Comparison of ENCODE assay signal across 29 cellular contexts in the genomic region with DNA sequence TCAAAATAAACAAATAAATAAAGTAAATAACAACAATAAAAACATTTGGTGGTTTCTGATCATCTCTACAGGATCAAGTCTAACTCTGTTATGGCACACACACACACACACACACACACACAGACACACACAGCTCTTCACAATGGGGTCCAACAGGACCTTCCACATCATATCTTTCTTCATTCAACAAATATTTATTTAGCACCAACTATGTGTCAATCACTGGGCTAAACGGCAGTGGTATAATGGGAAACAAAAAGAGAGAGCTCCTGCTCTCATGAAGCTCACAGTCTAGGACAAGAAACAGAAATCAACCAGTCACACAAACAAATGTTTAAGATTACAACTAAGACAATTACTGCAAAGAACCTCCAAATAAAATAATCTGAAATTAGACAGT.
"Had no signal": no experiment of that assay in that cellular context is flagged by ENCODE, and none has a peak within 500 bp of the region (broad histone marks: within the 10 kb centered on the region; RNA-seq: fewer than 3 reads in every experiment).

No MANE protein-coding gene starts in this region.

- H3K9me3 ChIP-seq: ascending aorta, breast epithelium, colonic mucosa, esophagus squamous epithelium, gastroesophageal sphincter had no signal

- H3K27ac Mint-ChIP-seq: activated CD4-positive, alpha-beta memory T cell treated with anti-CD3 and anti-CD28 coated beads, Interleukin-2, amount 10 ng/mL, durations not matched to agents 7 days and 5 days; activated CD4-positive, alpha-beta T cell treated with anti-CD3 and anti-CD28 coated beads, Interleukin-2, amount 10 ng/mL, durations not matched to agents 7 days and 5 days; activated naive CD4-positive, alpha-beta T cell treated with anti-CD3 and anti-CD28 coated beads, Interleukin-2, amount 10 ng/mL, durations not matched to agents 7 days and 5 days; activated naive CD4-positive, alpha-beta T cell treated with anti-CD3 and anti-CD28 coated beads, Interleukin-2, amount 50 U/mL, for 72 hours; activated naive CD8-positive, alpha-beta T cell treated with anti-CD3 and anti-CD28 coated beads, Interleukin-2, amount 10 ng/mL, durations not matched to agents 7 days and 5 days; activated T-cell treated with anti-CD3 and anti-CD28 coated beads, Interleukin-2, amount 50 U/mL, for 24 hours; activated T-helper 1 cell treated with anti-CD3 and anti-CD28 coated beads, Interleukin-12 subunit alpha, Interleukin-12 subunit beta, Interleukin-2, Interleukin-4 antibody, amounts not matched to agents 30 ng/mL and 10 ng/mL and 1 ng/mL, durations not matched to agents 14 hours and 24 hours and 36 hours; WTC11 had no signal

- H3K36me3 ChIP-seq: ascending aorta, breast epithelium, cardiac muscle cell, colonic mucosa had no signal

- H3K4me3 Mint-ChIP-seq: activated CD4-positive, alpha-beta memory T cell treated with anti-CD3 and anti-CD28 coated beads, Interleukin-2, amount 10 ng/mL, durations not matched to agents 7 days and 5 days; activated CD4-positive, alpha-beta T cell treated with anti-CD3 and anti-CD28 coated beads, Interleukin-2, amount 10 ng/mL, durations not matched to agents 7 days and 5 days; activated naive CD4-positive, alpha-beta T cell treated with anti-CD3 and anti-CD28 coated beads, Interleukin-2, amount 10 ng/mL, durations not matched to agents 7 days and 5 days; activated naive CD8-positive, alpha-beta T cell treated with anti-CD3 and anti-CD28 coated beads, Interleukin-2, amount 10 ng/mL, durations not matched to agents 7 days and 5 days; activated T-cell treated with anti-CD3 and anti-CD28 coated beads, Interleukin-2, amount 50 U/mL, for 24 hours; activated T-helper 1 cell treated with anti-CD3 and anti-CD28 coated beads, Interleukin-12 subunit alpha, Interleukin-12 subunit beta, Interleukin-2, Interleukin-4 antibody, amounts not matched to agents 30 ng/mL and 10 ng/mL and 1 ng/mL, durations not matched to agents 14 hours and 24 hours and 36 hours; brain; WTC11 had no signal

- ATAC-seq: activated naive CD4-positive, alpha-beta T cell treated with anti-CD3 and anti-CD28 coated beads, Interleukin-2, amount 50 U/mL, for 72 hours; gastroesophageal sphincter; WTC11 had no signal

- H3K4me1 Mint-ChIP-seq: activated naive CD4-positive, alpha-beta T cell treated with anti-CD3 and anti-CD28 coated beads, Interleukin-2, amount 10 ng/mL, durations not matched to agents 7 days and 5 days had no signal

- H3K36me3 Mint-ChIP-seq: activated naive CD4-positive, alpha-beta T cell treated with anti-CD3 and anti-CD28 coated beads, Interleukin-2, amount 10 ng/mL, durations not matched to agents 7 days and 5 days; activated naive CD4-positive, alpha-beta T cell treated with anti-CD3 and anti-CD28 coated beads, Interleukin-2, amount 50 U/mL, for 72 hours; WTC11 had no signal

- H3K4me3 ChIP-seq: ascending aorta, breast epithelium, cardiac muscle cell, colonic mucosa, esophagus squamous epithelium, gastroesophageal sphincter had no signal

- DNase-seq: activated CD4-positive, alpha-beta memory T cell treated with anti-CD3 and anti-CD28 coated beads, Interleukin-2, amount 10 ng/mL, durations not matched to agents 7 days and 5 days; activated CD4-positive, alpha-beta T cell treated with anti-CD3 and anti-CD28 coated beads for 1 hour; activated CD4-positive, alpha-beta T cell treated with anti-CD3 and anti-CD28 coated beads for 4 hours; activated CD4-positive, alpha-beta T cell treated with anti-CD3 and anti-CD28 coated beads, Interleukin-2, amount 10 ng/mL, durations not matched to agents 7 days and 5 days; activated CD4-positive, alpha-beta T cell treated with anti-CD3 and anti-CD28 coated beads, Interleukin-2, amount 50 U/mL, for 4 hours; activated CD8-positive, alpha-beta memory T cell treated with anti-CD3 and anti-CD28 coated beads, Interleukin-2, amount 50 U/mL, for 48 hours; activated gamma-delta T cell; activated naive CD4-positive, alpha-beta T cell; activated naive CD4-positive, alpha-beta T cell treated with anti-CD3 and anti-CD28 coated beads, Interleukin-2, amount 10 ng/mL, durations not matched to agents 7 days and 5 days; activated naive CD8-positive, alpha-beta T cell treated with anti-CD3 and anti-CD28 coated beads, Interleukin-2, amount 10 ng/mL, durations not matched to agents 7 days and 5 days; activated T-cell treated with anti-CD3 and anti-CD28 coated beads for 4 hours; activated T-cell treated with anti-CD3 and anti-CD28 coated beads, Interleukin-2, amount 50 U/mL, for 24 hours; central memory CD4-positive, alpha-beta T cell; cerebellar nuclear complex; colonic mucosa; effector CD8-positive, alpha-beta T cell; esophagus squamous epithelium; foreskin melanocyte; T-helper 1 cell; T-helper 2 cell had no signal

- H3K27ac ChIP-seq: ascending aorta, breast epithelium, colonic mucosa, epithelial cell of prostate, esophagus squamous epithelium, gastroesophageal sphincter had no signal

- H3K4me1 ChIP-seq: ascending aorta, breast epithelium, colonic mucosa, gastroesophageal sphincter had no signal

- H3K27me3 Mint-ChIP-seq: activated CD4-positive, alpha-beta memory T cell treated with anti-CD3 and anti-CD28 coated beads, Interleukin-2, amount 10 ng/mL, durations not matched to agents 7 days and 5 days; activated CD4-positive, alpha-beta T cell treated with anti-CD3 and anti-CD28 coated beads, Interleukin-2, amount 10 ng/mL, durations not matched to agents 7 days and 5 days; activated naive CD4-positive, alpha-beta T cell treated with anti-CD3 and anti-CD28 coated beads, Interleukin-2, amount 10 ng/mL, durations not matched to agents 7 days and 5 days; activated T-cell treated with anti-CD3 and anti-CD28 coated beads, Interleukin-2, amount 50 U/mL, for 24 hours; brain had no signal

- H3K27me3 ChIP-seq: ascending aorta, breast epithelium, cardiac muscle cell, colonic mucosa, esophagus squamous epithelium, gastroesophageal sphincter had no signal

- H3K9me3 Mint-ChIP-seq: activated CD4-positive, alpha-beta memory T cell treated with anti-CD3 and anti-CD28 coated beads, Interleukin-2, amount 10 ng/mL, durations not matched to agents 7 days and 5 days; activated CD4-positive, alpha-beta T cell treated with anti-CD3 and anti-CD28 coated beads, Interleukin-2, amount 10 ng/mL, durations not matched to agents 7 days and 5 days; activated naive CD4-positive, alpha-beta T cell treated with anti-CD3 and anti-CD28 coated beads, Interleukin-2, amount 10 ng/mL, durations not matched to agents 7 days and 5 days; activated naive CD4-positive, alpha-beta T cell treated with anti-CD3 and anti-CD28 coated beads, Interleukin-2, amount 50 U/mL, for 72 hours; activated naive CD8-positive, alpha-beta T cell treated with anti-CD3 and anti-CD28 coated beads, Interleukin-2, amount 10 ng/mL, durations not matched to agents 7 days and 5 days; activated T-cell treated with anti-CD3 and anti-CD28 coated beads, Interleukin-2, amount 50 U/mL, for 24 hours; activated T-helper 1 cell treated with anti-CD3 and anti-CD28 coated beads, Interleukin-12 subunit alpha, Interleukin-12 subunit beta, Interleukin-2, Interleukin-4 antibody, amounts not matched to agents 30 ng/mL and 10 ng/mL and 1 ng/mL, durations not matched to agents 14 hours and 24 hours and 36 hours; brain; WTC11 had no signal
